ENCODE assay signal across 15 cellular contexts in the genomic region with DNA sequence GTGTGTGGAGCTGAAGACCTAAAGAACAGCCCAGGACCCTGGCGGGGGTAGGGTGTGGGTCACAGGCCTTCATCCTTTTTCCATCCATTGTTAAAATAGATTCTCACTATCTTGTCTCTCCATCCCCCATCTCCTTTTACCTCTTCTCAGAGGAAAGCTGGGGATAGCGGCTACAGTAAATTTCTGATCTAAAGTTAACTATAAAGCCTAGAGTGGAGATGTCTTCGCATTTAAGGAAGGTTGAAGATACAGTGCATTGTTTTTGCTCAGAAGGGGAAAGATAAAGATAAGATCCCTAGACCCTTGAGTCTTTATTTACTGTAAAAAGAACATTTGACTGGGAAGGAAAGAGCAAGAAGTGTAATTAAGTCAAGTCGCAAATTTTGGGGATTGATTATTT. TPM values are rescaled to one million over a fixed set of nuclear protein-coding genes. Genes with fewer than 3 reads are reported as not detected.
DNase-seq lines count a peak whose midpoint lies in the region; TF ChIP-seq lines count a peak whose summit lies in the region.
"Had no signal": no experiment of that assay in that cellular context is flagged by ENCODE, and none has a peak within 500 bp of the region (broad histone marks: within the 10 kb centered on the region; RNA-seq: fewer than 3 reads in every experiment).

No MANE protein-coding gene starts in this region.

- H3K4me3 ChIP-seq in BLaER1 treated with 17β-estradiol and CSF1 and Interleukin-3, amounts not matched to agents 10 nM and 100 nM: peak overlapping the region in 5 of 10 experiments; percentile 17 to 51 (median 41); a peak in 2 of 20 replicates
- H3K4me3 ChIP-seq in HEK293 (ENCODE audit: low read depth, low read length) (no peak overlapping the region), endodermal cell (ENCODE audit: low read length) (peak overlapping the region; percentile 94), esophagus muscularis mucosa (no peak overlapping the region)

- peaks cover 0 to 9% (median 0%) of the 10 kb centered on the region in 11 experiments; a peak in 1 of 22 replicates for H3K36me3 ChIP-seq in BLaER1 treated with 17β-estradiol and CSF1 and Interleukin-3, amounts not matched to agents 10 nM and 100 nM
- H3K36me3 ChIP-seq in HEK293 (ENCODE audit: control insufficient read depth in 2 of 2, insufficient read depth in 1 of 2, low read length in 2 of 2): no peaks in the 10 kb centered on the region
- H3K36me3 ChIP-seq in endodermal cell (ENCODE audit: control insufficient read depth, insufficient read depth, low read length): peaks cover 17% of the 10 kb centered on the region
- no peaks in the 10 kb centered on the region for H3K36me3 ChIP-seq in esophagus muscularis mucosa

- no peak for TF ChIP-seq EP300 in esophagus muscularis mucosa (IDR thresholded peaks at IDR 0.05)

- peaks cover 63 to 83% (median 76%) of the 10 kb centered on the region in 11 experiments for H3K27me3 ChIP-seq in BLaER1 treated with 17β-estradiol and CSF1 and Interleukin-3, amounts not matched to agents 10 nM and 100 nM
- H3K27me3 ChIP-seq in endodermal cell (ENCODE audit: control insufficient read depth, insufficient read depth, low read length, poor library complexity, severe bottlenecking): peaks cover 21% of the 10 kb centered on the region
- H3K27me3 ChIP-seq in esophagus muscularis mucosa: peaks cover 0 to 100% (median 47%) of the 10 kb centered on the region in 4 donors

- H4K20me1 ChIP-seq in BLaER1 treated with 17β-estradiol and CSF1 and Interleukin-3, amounts not matched to agents 10 nM and 100 nM: no peaks in the 10 kb centered on the region

- H3K4me2 ChIP-seq in BLaER1 treated with 17β-estradiol and CSF1 and Interleukin-3, amounts not matched to agents 10 nM and 100 nM: peak overlapping the region; percentile 55 to 97 (median 88)

- H3K9me3 Mint-ChIP-seq in endodermal cell: no peaks in the 10 kb centered on the region
- H3K9me3 Mint-ChIP-seq in progenitor cell of endocrine pancreas (ENCODE audit: low read depth): no peaks in the 10 kb centered on the region
- H3K9me3 Mint-ChIP-seq: CD8-positive, alpha-beta T cell had no signal

- H3K4me3 Mint-ChIP-seq in endodermal cell: peak overlapping the region; percentile 100
- peak overlapping the region; percentile 100 for H3K4me3 Mint-ChIP-seq in progenitor cell of endocrine pancreas (ENCODE audit: low read depth)
- H3K4me3 Mint-ChIP-seq: CD8-positive, alpha-beta T cell had no signal

- CTCF ChIA-PET in HEK293 (lab: Yijun Ruan, JAX): interaction anchor here (1.2 to 3.1 kb wide), 2 partner anchors 11 to 236 kb away, joined by 3 to 17 read pairs; no protein-coding TSS in a partner anchor

- POLR2A ChIA-PET in HEK293 (lab: Yijun Ruan, JAX): no interaction called here

- H3K9ac ChIP-seq in BLaER1 treated with 17β-estradiol and CSF1 and Interleukin-3, amounts not matched to agents 10 nM and 100 nM: peak overlapping the region in 7 of 11 experiments; percentile 51 to 72 (median 63); a peak in 12 of 22 replicates
- H3K9ac ChIP-seq in endodermal cell (ENCODE audit: extremely low read depth, low read length, poor library complexity, severe bottlenecking): peak overlapping the region; percentile 98

- no peak for TF ChIP-seq POLR2A in esophagus muscularis mucosa (IDR thresholded peaks at IDR 0.05; ENCODE audit: low read depth)

- H3K4me1 Mint-ChIP-seq in endodermal cell: peaks cover 62% of the 10 kb centered on the region
- H3K4me1 Mint-ChIP-seq in progenitor cell of endocrine pancreas (ENCODE audit: low read depth): peaks cover 69% of the 10 kb centered on the region

- H3K27ac Mint-ChIP-seq in endodermal cell (peak overlapping the region; percentile 100), progenitor cell of endocrine pancreas (peak overlapping the region; percentile 98)
- H3K27ac Mint-ChIP-seq: CD8-positive, alpha-beta T cell; H9 had no signal

- DNase-seq in endodermal cell (no peak), progenitor cell of endocrine pancreas (ENCODE audit: low spot score, unreplicated experiment) (no peak), esophagus muscularis mucosa (ENCODE audit: extremely low spot score) (no peak), NCI-H2196 treated with DMSO at 0.1 percent for 48 hours (lab: John Stamatoyannopoulos, UW; ENCODE audit: unreplicated experiment) (no peak)
- no peak for DNase-seq in activated CD8-positive, alpha-beta memory T cell treated with anti-CD3 and anti-CD28 coated beads, Interleukin-2, amount 50 U/mL, for 48 hours
- DNase-seq: ACHN; CD8-positive, alpha-beta T cell; H9; NCI-H2029; NCI-H2171 treated with DMSO at 0.1 percent for 48 hours; NCI-H510A; SHP77 treated with DMSO at 0.1 percent for 48 hours had no signal

- TF ChIP-seq CTCF in HEK293 (tag by site-specific recombination; IDR thresholded peaks at IDR 0.05) (no peak), endodermal cell (conservative IDR thresholded peaks at IDR 0.05) (no peak), progenitor cell of endocrine pancreas (IDR thresholded peaks at IDR 0.05; ENCODE audit: unreplicated experiment) (no peak), esophagus muscularis mucosa (IDR thresholded peaks at IDR 0.05) (no peak)

- H3K36me3 Mint-ChIP-seq in endodermal cell (ENCODE audit: low read depth): peaks cover 14% of the 10 kb centered on the region
- peaks cover 40% of the 10 kb centered on the region for H3K36me3 Mint-ChIP-seq in progenitor cell of endocrine pancreas (ENCODE audit: insufficient read depth)
- H3K36me3 Mint-ChIP-seq: CD8-positive, alpha-beta T cell had no signal

- WGBS in endodermal cell (ENCODE audit: insufficient coverage in 1 of 2, insufficient read length in 1 of 2), 2 experiments: 3 to 11% methylated on average over 4 of the region's 4 CpGs
- WGBS in esophagus muscularis mucosa: 38% methylated on average over 4 of the region's 4 CpGs

- intact Hi-C loops in esophagus muscularis mucosa (cut with DNase I): no loop called here

- peaks cover 77% of the 10 kb centered on the region for H3K27me3 Mint-ChIP-seq in endodermal cell (ENCODE audit: insufficient read depth)
- H3K27me3 Mint-ChIP-seq in progenitor cell of endocrine pancreas: no peaks in the 10 kb centered on the region

- H3K27ac ChIP-seq in BLaER1 treated with 17β-estradiol and CSF1 and Interleukin-3, amounts not matched to agents 10 nM and 100 nM: peak overlapping the region in 9 of 11 experiments; percentile 46 to 78 (median 71); a peak in 16 of 22 replicates
- H3K27ac ChIP-seq in HEK293 (ENCODE audit: extremely low read depth, low read depth, low read length) (peak overlapping the region; percentile 28; the same call in 1 of the 2 replicates), endodermal cell (ENCODE audit: low read depth, low read length) (no peak overlapping the region), esophagus muscularis mucosa (replicated peaks in 1 of 4) (no peak overlapping the region)

- H3K9me3 ChIP-seq in BLaER1 treated with 17β-estradiol and CSF1 and Interleukin-3, amounts not matched to agents 10 nM and 100 nM (replicated peaks in 1 of 11): peaks cover 37 to 46% (median 44%) of the 10 kb centered on the region in 11 experiments
- H3K9me3 ChIP-seq in HEK293 (ENCODE audit: control insufficient read depth, insufficient read depth, low read depth, low read length) (no peaks in the 10 kb centered on the region), endodermal cell (ENCODE audit: control insufficient read depth, low read length) (no peaks in the 10 kb centered on the region), esophagus muscularis mucosa (no peaks in the 10 kb centered on the region)

- peaks cover 17 to 45% (median 34%) of the 10 kb centered on the region in 10 experiments for H3K4me1 ChIP-seq in BLaER1 treated with 17β-estradiol and CSF1 and Interleukin-3, amounts not matched to agents 10 nM and 100 nM
- H3K4me1 ChIP-seq in HEK293 (ENCODE audit: control insufficient read depth, insufficient read depth, low read length): peaks cover 12% of the 10 kb centered on the region
- peaks cover 25% of the 10 kb centered on the region for H3K4me1 ChIP-seq in endodermal cell (ENCODE audit: control insufficient read depth, insufficient read depth, low read length)
- peaks cover 5 to 24% (median 21%) of the 10 kb centered on the region in 4 donors for H3K4me1 ChIP-seq in esophagus muscularis mucosa

TF ChIP-seq in HEK293, 187 proteins besides CTCF, POLR2A, EP300 and RAD21:
- no peak for TF ChIP-seq ZNF670 (tag by site-specific recombination; IDR thresholded peaks at IDR 0.05; ENCODE audit: low read depth)

RNA-seq across cellular contexts. Expression of a gene that starts 8.6 kb away (rescaled TPM):
- 100 to 1,000 TPM in 1 of 2 donors, 10 to 100 TPM in 1; 86.7 to 123 TPM for total RNA-seq in endodermal cell
- polyA plus RNA-seq in endodermal cell (2013, experiment 1 of 2): 19.1 TPM
- 21.7 TPM for polyA plus RNA-seq in endodermal cell (2013, experiment 2 of 2)
- 124 and 141 TPM in 2 replicates for total RNA-seq in progenitor cell of endocrine pancreas
- total RNA-seq in esophagus muscularis mucosa: not detected
- total RNA-seq: CD8-positive, alpha-beta T cell; H9; LHCN-M2 had no signal

Comparison
In these comparisons a context has a peak if more than half of its experiments do, and no peak if none do; other contexts are left out.
1. H3K27ac ChIP-seq: peak in BLaER1 treated with 17β-estradiol and CSF1 and Interleukin-3, amounts not matched to agents 10 nM and 100 nM (9 of 11) and HEK293 (single experiment); none in endodermal cell (single experiment) and esophagus muscularis mucosa (0 of 4).
2. RNA of a gene that starts 8.6 kb away (total RNA-seq): 124 to 141 TPM in progenitor cell of endocrine pancreas and 86.7 to 123 TPM in endodermal cell; not detected in esophagus muscularis mucosa; every median in the first group is over 10 times any median in the second.